In the genomic region with DNA sequence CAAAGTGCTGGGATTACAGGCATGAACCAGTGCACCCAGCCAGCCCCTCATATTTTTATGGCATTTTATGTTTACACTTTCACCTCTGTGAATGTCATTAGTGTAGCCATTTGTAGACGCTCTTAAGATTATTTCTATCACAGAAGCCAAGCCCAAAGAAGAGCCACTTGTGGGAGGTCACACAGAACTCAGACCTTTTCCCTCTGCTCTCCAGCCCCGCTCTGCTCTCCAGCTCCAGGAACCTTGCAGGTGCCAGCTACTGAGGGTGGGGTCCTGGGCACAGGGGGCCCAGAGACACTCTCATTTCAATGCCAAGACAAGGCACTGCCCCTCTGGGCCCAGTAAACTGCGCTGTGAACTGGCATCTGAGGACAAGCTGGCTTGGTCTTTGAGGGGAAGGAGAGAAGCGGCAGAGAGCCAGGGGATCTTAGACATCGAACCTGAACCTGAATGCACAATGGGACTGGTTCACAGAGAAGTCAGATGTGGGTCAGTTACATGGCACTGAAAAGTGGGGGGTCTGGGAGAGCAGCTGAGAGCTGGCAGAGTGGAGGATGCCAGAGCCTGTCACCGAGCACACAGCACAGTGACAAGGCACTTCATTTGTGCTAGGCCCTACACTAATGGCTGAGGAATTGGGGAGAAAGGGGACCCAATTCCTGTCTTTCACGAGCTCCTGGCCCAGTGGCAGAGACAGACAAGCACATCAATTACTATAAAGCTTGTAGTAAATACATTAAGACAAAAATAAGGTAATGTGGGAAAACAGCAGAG, we compare ENCODE assay signal across 12 cellular contexts. TPM values are rescaled to one million over a fixed set of nuclear protein-coding genes. Genes with fewer than 3 reads are reported as not detected.
DNase-seq lines count a peak whose midpoint lies in the region; ATAC-seq and TF ChIP-seq lines count a peak whose summit lies in the region.
"Had no signal": no experiment of that assay in that cellular context is flagged by ENCODE, and none has a peak within 500 bp of the region (broad histone marks: within the 10 kb centered on the region; RNA-seq: fewer than 3 reads in every experiment).

No MANE protein-coding gene starts in this region.

- H3K4me3 ChIP-seq in GM12864 (ENCODE audit: low read depth, low read length) (peak overlapping the region; percentile 39), sigmoid colon (no peak overlapping the region)
- H3K4me3 ChIP-seq: SJSA1 had no signal

- intact Hi-C loops in Right ventricle myocardium superior (cut with DNase I): no loop called here
- intact Hi-C loops in sigmoid colon (cut with DNase I): no loop called here

- TF ChIP-seq CTCF in GM12864 (IDR thresholded peaks at IDR 0.05; ENCODE audit: low read depth, low read length, missing control alignments): no peak
- no peak for TF ChIP-seq CTCF in sigmoid colon (IDR thresholded peaks at IDR 0.05)

- no peaks in the 10 kb centered on the region for H3K9me3 Mint-ChIP-seq in T-cell

- H3K4me3 Mint-ChIP-seq in T-cell: peak overlapping the region; percentile 75 to 96 (median 77)

- H3K4me1 ChIP-seq in sigmoid colon: peaks cover 0 to 59% (median 55%) of the 10 kb centered on the region in 4 donors
- H3K4me1 ChIP-seq: SJSA1 had no signal

- no peaks in the 10 kb centered on the region for H3K27me3 ChIP-seq in sigmoid colon
- H3K27me3 ChIP-seq: SJSA1 had no signal

- H3K9me3 ChIP-seq in sigmoid colon: no peaks in the 10 kb centered on the region
- H3K9me3 ChIP-seq: SJSA1 had no signal

- no peak for TF ChIP-seq EP300 in sigmoid colon (IDR thresholded peaks at IDR 0.05)

- H3K36me3 ChIP-seq in sigmoid colon: peaks cover 28 to 54% (median 46%) of the 10 kb centered on the region in 4 donors

- CTCF ChIA-PET in T-cell (lab: Charles Lee): interaction anchor here (0.6 to 4.9 kb wide), 10 partner anchors 9 to 111 kb away, joined by 3 to 26 read pairs (median 6); a partner anchor contains a TSS

- H3K27ac Mint-ChIP-seq in T-cell: peak overlapping the region; percentile 96 to 98

- 78 to 82% methylated on average over 7 of the region's 7 CpGs for WGBS in sigmoid colon, 2 donors

- DNase-seq in GM12864 (ENCODE audit: low read depth) (no peak), T-cell (no peak), Right ventricle myocardium superior (no peak), sigmoid colon (no peak), T1000 (lab: John Stamatoyannopoulos, UW) (no peak), activated gamma-delta T cell (lab: John Stamatoyannopoulos, UW) (no peak)
- DNase-seq: DND-41, KBM-7, NCI-H2171 treated with DMSO at 0.1 percent for 48 hours had no signal

- H3K36me3 Mint-ChIP-seq in T-cell: peaks cover 51% of the 10 kb centered on the region

- H3K27ac ChIP-seq in sigmoid colon: peak overlapping the region; percentile 49 to 83 (median 66)
- H3K27ac ChIP-seq: SJSA1 had no signal

- POLR2A ChIA-PET in T-cell (lab: Charles Lee): interaction anchor here in 1 of 2 donors (0.5 kb wide), 1 partner anchor 776 kb away, joined by 5 read pairs; no protein-coding TSS in a partner anchor

- H3K4me1 Mint-ChIP-seq in T-cell: peaks cover 94 to 97% (median 97%) of the 10 kb centered on the region in 3 donors

- no peak for ATAC-seq in T-cell (replicated peaks in 1 of 4)
- ATAC-seq in Right ventricle myocardium superior (ENCODE audit: poor library complexity): peak; percentile 58
- ATAC-seq in HG03342 (IDR thresholded peaks at IDR 0.05; ENCODE audit: unreplicated experiment): no peak
- ATAC-seq in HG02884 (IDR thresholded peaks at IDR 0.05; ENCODE audit: unreplicated experiment): no peak

- no peak for TF ChIP-seq POLR2A in sigmoid colon (IDR thresholded peaks at IDR 0.05)

- H3K27me3 Mint-ChIP-seq in T-cell: no peaks in the 10 kb centered on the region

RNA-seq across cellular contexts. Expression of a gene that starts 16.7 kb away (rescaled TPM):
- total RNA-seq in T-cell (100 to 1,000 TPM; 266 to 395 (median 345) TPM), Right ventricle myocardium superior (202 TPM), sigmoid colon (100 to 1,000 TPM; 233 to 333 (median 259) TPM)
- 100 to 1,000 TPM in 1 of 3 donors, 10 to 100 TPM in 2; 22.9 to 121 (median 45.0) TPM for polyA plus RNA-seq in sigmoid colon
